ENCODE assay signal across 1 cellular context in genomic region chr17:40167685-40168261, GRCh38.
TF ChIP-seq lines count a peak whose summit lies in the region.

No MANE protein-coding gene starts in this region.

TF ChIP-seq in HepG2, 621 proteins besides CTCF, POLR2A, EP300 and RAD21:
- 0 out of 2 replicates have a peak, but pooled peaks have one; percentile 26 for TF ChIP-seq ZNF230 (CRISPR knock-in tag; IDR thresholded peaks at IDR 0.05)
- TF ChIP-seq IRF9 (CRISPR knock-in tag; IDR thresholded peaks at IDR 0.05; ENCODE audit: borderline replicate concordance), result 0 out of 2 replicates have a peak, but pooled peaks have one; percentile 20
- TF ChIP-seq ZNF879 (CRISPR knock-in tag; IDR thresholded peaks at IDR 0.05), result no peak
- no peak for TF ChIP-seq MIXL1 (CRISPR knock-in tag; IDR thresholded peaks at IDR 0.05)
- 0 out of 2 replicates have a peak, but pooled peaks have one; percentile 25 for TF ChIP-seq ZNF761 (CRISPR knock-in tag; conservative IDR thresholded peaks at IDR 0.05)
- TF ChIP-seq ARNTL (CRISPR knock-in tag; IDR thresholded peaks at IDR 0.05), result 0 out of 2 replicates have a peak, but pooled peaks have one; percentile 17
- 0 out of 2 replicates have a peak, but pooled peaks have one; percentile 53 for TF ChIP-seq ZNF318 (CRISPR knock-in tag; IDR thresholded peaks at IDR 0.05)
- TF ChIP-seq ZNF652 (CRISPR knock-in tag; IDR thresholded peaks at IDR 0.05; ENCODE audit: borderline replicate concordance, low read depth), result 0 out of 2 replicates have a peak, but pooled peaks have one; percentile 0
